15 cellular contexts compared by ENCODE assay signal in the genomic region with DNA sequence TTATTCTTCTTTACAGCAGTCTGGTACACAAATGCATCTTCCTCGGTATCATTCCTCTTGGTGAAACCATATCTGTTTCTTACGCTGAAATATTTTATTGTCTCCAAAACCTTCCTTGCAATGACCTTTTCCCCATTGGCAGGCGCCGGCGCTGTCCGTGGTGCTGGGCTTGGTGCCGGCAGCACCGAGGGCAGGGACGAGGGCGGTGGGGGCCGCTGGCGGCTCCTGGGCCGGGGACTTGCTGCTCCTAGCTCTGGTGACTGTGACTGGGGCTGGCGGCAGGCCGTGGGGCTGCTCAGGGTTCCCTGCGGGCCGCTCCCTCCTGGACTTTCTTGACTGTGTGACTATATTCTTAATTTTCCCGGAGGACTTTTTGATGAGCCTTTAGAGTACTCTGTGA.
DNase-seq lines count a peak whose midpoint lies in the region; ATAC-seq, FAIRE-seq and TF ChIP-seq lines count a peak whose summit lies in the region.
"Had no signal": no experiment of that assay in that cellular context is flagged by ENCODE, and none has a peak within 500 bp of the region (broad histone marks: within the 10 kb centered on the region; RNA-seq: fewer than 3 reads in every experiment).

No MANE protein-coding gene starts in this region.

- H3K27ac Mint-ChIP-seq in H9, result no peak overlapping the region
- H3K27ac Mint-ChIP-seq in stimulated activated effector memory CD8-positive, alpha-beta T cell treated with anti-CD3 and anti-CD28 coated beads, Interleukin-12 subunit alpha, Interleukin-12 subunit beta, amount 100 ng/mL, for 72 hours, result no peak overlapping the region
- H3K27ac Mint-ChIP-seq: brain had no signal

- no peak overlapping the region for H3K4me3 ChIP-seq in A549
- H3K4me3 ChIP-seq in mammary epithelial cell (replicated peaks in 1 of 3; ENCODE audit: insufficient read depth in 1 of 3, low read depth in 2 of 3, low read length in 3 of 3), result no peak overlapping the region
- H3K4me3 ChIP-seq: suprapubic skin had no signal

- in situ Hi-C loops in mammary epithelial cell (cut with MboI; ENCODE audit: low sequenced_read_pairs in 2 of 2), result no loop called here

- H3K4ac ChIP-seq in H9 (ENCODE audit: low read depth, low read length), result no peak overlapping the region

- CTCF ChIA-PET in A549 (lab: Yijun Ruan, JAX), result no interaction called here
- CTCF ChIA-PET in mammary epithelial cell (lab: Charles Lee; ENCODE audit: low non-redundant PET), result no interaction called here

- TF ChIP-seq CTCF in A549 (IDR thresholded peaks at IDR 0.05) (no peak), H9 (conservative IDR thresholded peaks at IDR 0.05) (no peak), mammary epithelial cell (conservative IDR thresholded peaks at IDR 0.05 in 1 of 2, IDR thresholded peaks at IDR 0.05 in 1 of 2; ENCODE audit: extremely low read depth in 1 of 2, insufficient read depth in 1 of 2, low read depth in 1 of 2, low read length in 2 of 2) (no peak)

- H3K4me3 Mint-ChIP-seq in H9, result no peak overlapping the region
- no peak overlapping the region for H3K4me3 Mint-ChIP-seq in stimulated activated effector memory CD8-positive, alpha-beta T cell treated with anti-CD3 and anti-CD28 coated beads, Interleukin-12 subunit alpha, Interleukin-12 subunit beta, amount 100 ng/mL, for 72 hours

- H2BK120ac ChIP-seq in H9 (ENCODE audit: low read depth, low read length, poor library complexity, severe bottlenecking), result no peak overlapping the region

- H3K23me2 ChIP-seq in H9 (ENCODE audit: insufficient read length, low read depth, low read length, poor library complexity, severe bottlenecking), result no peaks in the 10 kb centered on the region

- no peak overlapping the region for H4K5ac ChIP-seq in H9 (ENCODE audit: insufficient read length, low read depth, low read length)

- TF ChIP-seq RAD21 in A549 (conservative IDR thresholded peaks at IDR 0.05 in 1 of 2, IDR thresholded peaks at IDR 0.05 in 1 of 2), result no peak

- H3K4me1 ChIP-seq in A549 (no peaks in the 10 kb centered on the region), H9 (ENCODE audit: insufficient read depth, low read length) (no peaks in the 10 kb centered on the region), mammary epithelial cell (ENCODE audit: insufficient read depth, low read length) (no peaks in the 10 kb centered on the region)
- H3K4me1 ChIP-seq: BE2C, parathyroid adenoma, suprapubic skin had no signal

- no peak for TF ChIP-seq EP300 in A549 (IDR thresholded peaks at IDR 0.05)

- WGBS in A549 (ENCODE audit: missing lambda C conversion rate), result 90% methylated on average over 18 of the region's 18 CpGs
- no CpG with 5 or more reads among the region's 18 CpGs for WGBS in H9 (ENCODE audit: extremely low coverage, insufficient read length, low lambda C conversion rate)
- WGBS in mammary epithelial cell (ENCODE audit: low coverage, missing lambda C conversion rate), result 30% methylated on average over 18 of the region's 18 CpGs

- H3K56ac ChIP-seq in H9 (ENCODE audit: insufficient read length, low read depth, low read length), result no peak overlapping the region

- POLR2A ChIA-PET in A549 (lab: Yijun Ruan, JAX), result interaction anchor here (0.5 kb wide), 1 partner anchor 122 kb away, joined by 3 read pairs; no protein-coding TSS in a partner anchor

- H4K20me1 ChIP-seq in H9 (ENCODE audit: control insufficient read depth, insufficient read depth, insufficient read length) (no peaks in the 10 kb centered on the region), mammary epithelial cell (ENCODE audit: insufficient read depth, low read length) (no peaks in the 10 kb centered on the region)

- H3K14ac ChIP-seq in H9 (ENCODE audit: insufficient read depth, low read length), result no peak overlapping the region

- H3K9ac ChIP-seq in H9 (ENCODE audit: extremely low read depth, insufficient read length, low read length) (no peak overlapping the region), mammary epithelial cell (ENCODE audit: insufficient read depth, low read length) (no peak overlapping the region)
- H3K9ac ChIP-seq: parathyroid adenoma had no signal

- DNase-seq in A549 (ENCODE audit: low read depth in 1 of 2, low spot score in 1 of 2) (no peak), H9 (peak; percentile 82), mammary epithelial cell (peak; percentile 17), kidney tubule cell (ENCODE audit: low spot score) (peak; percentile 20), EL (no peak), foreskin melanocyte (no peak)
- DNase-seq in stimulated activated effector memory CD8-positive, alpha-beta T cell treated with anti-CD3 and anti-CD28 coated beads, Interleukin-12 subunit alpha, Interleukin-12 subunit beta, amount 100 ng/mL, for 72 hours (ENCODE audit: low spot score in 2 of 2), result no peak
- DNase-seq: activated T-cell treated with anti-CD3 and anti-CD28 coated beads, Interleukin-2, amount 50 U/mL, for 48 hours; BE2C had no signal

- H3K9me3 ChIP-seq in A549, result no peaks in the 10 kb centered on the region
- H3K9me3 ChIP-seq in H9 (ENCODE audit: control insufficient read depth, low read depth, low read length), result no peaks in the 10 kb centered on the region
- no peaks in the 10 kb centered on the region for H3K9me3 ChIP-seq in mammary epithelial cell (replicated peaks; ENCODE audit: insufficient read depth, low read length)
- H3K9me3 ChIP-seq: BE2C, suprapubic skin had no signal

- no peaks in the 10 kb centered on the region for H3K79me2 ChIP-seq in H9 (ENCODE audit: insufficient read depth, low read length)
- H3K79me2 ChIP-seq in mammary epithelial cell (ENCODE audit: insufficient read depth, low read length), result no peaks in the 10 kb centered on the region
- H3K79me2 ChIP-seq: parathyroid adenoma had no signal

- H3K27ac ChIP-seq in A549, result no peak overlapping the region
- no peak overlapping the region for H3K27ac ChIP-seq in H9 (ENCODE audit: insufficient read length, low read depth, low read length)
- H3K27ac ChIP-seq in mammary epithelial cell (ENCODE audit: insufficient read depth, low read depth, low read length), result no peak overlapping the region
- H3K27ac ChIP-seq: parathyroid adenoma, suprapubic skin had no signal

- H2AFZ ChIP-seq in H9 (ENCODE audit: low read length) (no peak overlapping the region), mammary epithelial cell (ENCODE audit: low read depth, low read length) (no peak overlapping the region)
- H2AFZ ChIP-seq: parathyroid adenoma had no signal

- H3K36me3 Mint-ChIP-seq in H9 (ENCODE audit: insufficient read depth in 1 of 3, low read depth in 3 of 3), result 0 out of 7 replicates have a peak, but pooled peaks cover 0 to 1% (median 0%) of the 10 kb centered on the region in 3 experiments
- no peaks in the 10 kb centered on the region for H3K36me3 Mint-ChIP-seq in stimulated activated effector memory CD8-positive, alpha-beta T cell treated with anti-CD3 and anti-CD28 coated beads, Interleukin-12 subunit alpha, Interleukin-12 subunit beta, amount 100 ng/mL, for 72 hours
- H3K36me3 Mint-ChIP-seq: brain had no signal

- no peak overlapping the region for H3K23ac ChIP-seq in H9 (ENCODE audit: insufficient read length, low read depth, low read length)

- no peak overlapping the region for H2AK5ac ChIP-seq in H9 (ENCODE audit: insufficient read length, low read length)

- H3K27me3 ChIP-seq in H9 (ENCODE audit: insufficient read depth, low read length) (no peaks in the 10 kb centered on the region), mammary epithelial cell (ENCODE audit: insufficient read depth, low read length) (no peaks in the 10 kb centered on the region)
- H3K27me3 ChIP-seq: BE2C had no signal

- H3K36me3 ChIP-seq in mammary epithelial cell (ENCODE audit: insufficient read depth, low read length), result no peaks in the 10 kb centered on the region
- H3K36me3 ChIP-seq: BE2C, suprapubic skin had no signal

- no peak overlapping the region for H3K18ac ChIP-seq in H9 (ENCODE audit: insufficient read length, low read depth, low read length)

- H4K91ac ChIP-seq in H9 (ENCODE audit: insufficient read length, low read depth, low read length), result no peak overlapping the region

- TF ChIP-seq POLR2A in A549 (IDR thresholded peaks at IDR 0.05; ENCODE audit: low read length), result no peak

- dilution Hi-C loops in mammary epithelial cell (cut with HindIII; ENCODE audit: low sequenced_read_pairs), result no loop called here

- H3K4me2 ChIP-seq in A549, result no peak overlapping the region
- no peak overlapping the region for H3K4me2 ChIP-seq in H9 (ENCODE audit: insufficient read depth, insufficient read length, low read length)
- no peak overlapping the region for H3K4me2 ChIP-seq in mammary epithelial cell (ENCODE audit: insufficient read depth, low read depth, low read length)

- H2BK5ac ChIP-seq in H9 (ENCODE audit: insufficient read length, low read length), result no peak overlapping the region

- no peak for FAIRE-seq in A549 (lab: Jason Lieb, UNC)
- FAIRE-seq: G401.6 had no signal

- intact Hi-C loops in mammary epithelial cell (cut with micrococcal nuclease), result no loop called here

- no TSS peak for BruUV-seq in mammary epithelial cell (replicated peaks; lab: Mats Ljungman, UMichigan)

- H3T11ph ChIP-seq in H9 (ENCODE audit: low read length), result no peak overlapping the region

- no peak overlapping the region for H2BK15ac ChIP-seq in H9 (ENCODE audit: low read depth, low read length)

- no peaks in the 10 kb centered on the region for H3K4me1 Mint-ChIP-seq in H9
- no peaks in the 10 kb centered on the region for H3K4me1 Mint-ChIP-seq in stimulated activated effector memory CD8-positive, alpha-beta T cell treated with anti-CD3 and anti-CD28 coated beads, Interleukin-12 subunit alpha, Interleukin-12 subunit beta, amount 100 ng/mL, for 72 hours
- H3K4me1 Mint-ChIP-seq: brain had no signal

- ATAC-seq in A549, result no peak
- ATAC-seq in stimulated activated effector memory CD8-positive, alpha-beta T cell treated with anti-CD3 and anti-CD28 coated beads, Interleukin-12 subunit alpha, Interleukin-12 subunit beta, amount 100 ng/mL, for 72 hours, result no peak
- ATAC-seq in GM18861 (IDR thresholded peaks at IDR 0.05; ENCODE audit: unreplicated experiment), result no peak
- ATAC-seq: left colon had no signal

- no peaks in the 10 kb centered on the region for H3K79me1 ChIP-seq in H9 (ENCODE audit: insufficient read depth, low read depth, low read length, poor library complexity, severe bottlenecking)

- H2BK12ac ChIP-seq in H9 (ENCODE audit: insufficient read length, low read depth, low read length), result no peak overlapping the region

- H2BK20ac ChIP-seq in H9 (ENCODE audit: low read depth, low read length, poor library complexity, severe bottlenecking), result no peak overlapping the region

- no peaks in the 10 kb centered on the region for H3K27me3 Mint-ChIP-seq in H9 (ENCODE audit: low read depth)

- no peak overlapping the region for H4K8ac ChIP-seq in H9 (replicated peaks; ENCODE audit: insufficient read length, low read depth, low read length)

- H3K9me3 Mint-ChIP-seq in H9, result no peaks in the 10 kb centered on the region
- H3K9me3 Mint-ChIP-seq in stimulated activated effector memory CD8-positive, alpha-beta T cell treated with anti-CD3 and anti-CD28 coated beads, Interleukin-12 subunit alpha, Interleukin-12 subunit beta, amount 100 ng/mL, for 72 hours, result peaks cover 17% of the 10 kb centered on the region

TF ChIP-seq in A549, 52 proteins besides CTCF, POLR2A, EP300 and RAD21 (continues in another document):
- TF ChIP-seq ZC3H11A (IDR thresholded peaks at IDR 0.05), result no peak

Comparison
In these comparisons a context has a peak if more than half of its experiments do, and no peak if none do; other contexts are left out.
1. DNase-seq: peak in H9 (single experiment), mammary epithelial cell (single experiment) and kidney tubule cell (single experiment); none in A549 (0 of 2), EL (single experiment), stimulated activated effector memory CD8-positive, alpha-beta T cell treated with anti-CD3 and anti-CD28 coated beads, Interleukin-12 subunit alpha, Interleukin-12 subunit beta, amount 100 ng/mL, for 72 hours (0 of 2) and foreskin melanocyte (single experiment).